12 cellular contexts compared by ENCODE assay signal in genomic region chr22:45911601-45912271, GRCh38.
DNase-seq lines count a peak whose midpoint lies in the region; ATAC-seq and TF ChIP-seq lines count a peak whose summit lies in the region.
"Had no signal": no experiment of that assay in that cellular context is flagged by ENCODE, and none has a peak within 500 bp of the region (broad histone marks: within the 10 kb centered on the region; RNA-seq: fewer than 3 reads in every experiment).

No MANE protein-coding gene starts in this region.

- no peak overlapping the region for H3K27ac Mint-ChIP-seq in activated CD8-positive, alpha-beta T cell treated with anti-CD3 and anti-CD28 coated beads for 36 hours

- DNase-seq in DMS79 (lab: John Stamatoyannopoulos, UW) (peak; percentile 86), NCI-H2029 (lab: John Stamatoyannopoulos, UW) (peak; percentile 93), body of pancreas (peak; percentile 37 to 72 (median 58)), myocyte (ENCODE audit: low read depth) (peak; percentile 47)
- DNase-seq in activated CD8-positive, alpha-beta T cell treated with anti-CD3 and anti-CD28 coated beads for 36 hours, result no peak
- no peak for DNase-seq in activated naive CD4-positive, alpha-beta T cell treated with anti-CD3 and anti-CD28 coated beads, Interleukin-2, amount 50 U/mL, for 16 hours
- DNase-seq: activated CD8-positive, alpha-beta memory T cell treated with anti-CD3 and anti-CD28 coated beads, Interleukin-2, amount 50 U/mL, for 4 hours; dorsolateral prefrontal cortex; left colon had no signal

- no peaks in the 10 kb centered on the region for H3K9me3 ChIP-seq in body of pancreas

- POLR2A ChIA-PET in activated CD8-positive, alpha-beta T cell treated with anti-CD3 and anti-CD28 coated beads for 36 hours (lab: Charles Lee), result interaction anchor here (0.7 kb wide), 1 partner anchor 23 kb away, joined by 3 read pairs; no protein-coding TSS in a partner anchor

- H3K36me3 Mint-ChIP-seq in activated CD8-positive, alpha-beta T cell treated with anti-CD3 and anti-CD28 coated beads for 36 hours (ENCODE audit: low read depth), result no peaks in the 10 kb centered on the region

- peak in 2 of 7 experiments; percentile 6 to 12 for TF ChIP-seq CTCF in body of pancreas (IDR thresholded peaks at IDR 0.05)
- TF ChIP-seq CTCF in activated CD8-positive, alpha-beta T cell treated with anti-CD3 and anti-CD28 coated beads for 36 hours (IDR thresholded peaks at IDR 0.05), result no peak

- H3K36me3 ChIP-seq in body of pancreas (replicated peaks in 1 of 2; ENCODE audit: insufficient read depth in 1 of 2, low read depth in 2 of 2), result no peaks in the 10 kb centered on the region

- no peak overlapping the region for H3K4me3 ChIP-seq in body of pancreas
- H3K4me3 ChIP-seq: dorsolateral prefrontal cortex, SK-N-MC had no signal

- H3K27me3 Mint-ChIP-seq in activated CD8-positive, alpha-beta T cell treated with anti-CD3 and anti-CD28 coated beads for 36 hours, result peaks cover 3% of the 10 kb centered on the region

- WGBS in body of pancreas, 2 donors, result 44 to 52% methylated on average over 20 to 27 of the region's 27 CpGs

- H3K4me3 Mint-ChIP-seq in activated CD8-positive, alpha-beta T cell treated with anti-CD3 and anti-CD28 coated beads for 36 hours, result no peak overlapping the region

- peaks cover 5% of the 10 kb centered on the region for H3K9me3 Mint-ChIP-seq in activated CD8-positive, alpha-beta T cell treated with anti-CD3 and anti-CD28 coated beads for 36 hours

- no peaks in the 10 kb centered on the region for H3K27me3 ChIP-seq in body of pancreas

- no peak for TF ChIP-seq POLR2A in body of pancreas (IDR thresholded peaks at IDR 0.05)

- ATAC-seq in body of pancreas (peak; percentile 58), GM18517 (IDR thresholded peaks at IDR 0.05; ENCODE audit: unreplicated experiment) (no peak), GM21390 (IDR thresholded peaks at IDR 0.05; ENCODE audit: unreplicated experiment) (no peak)
- no peak for ATAC-seq in activated CD8-positive, alpha-beta T cell treated with anti-CD3 and anti-CD28 coated beads for 36 hours
- ATAC-seq: left colon had no signal

- no peaks in the 10 kb centered on the region for H3K4me1 Mint-ChIP-seq in activated CD8-positive, alpha-beta T cell treated with anti-CD3 and anti-CD28 coated beads for 36 hours (ENCODE audit: low read depth)

- peak overlapping the region in 2 of 4 donors; percentile 13 to 34 for H3K27ac ChIP-seq in body of pancreas
- H3K27ac ChIP-seq: dorsolateral prefrontal cortex, SK-N-MC had no signal

- H3K4me1 ChIP-seq in body of pancreas, result peaks cover 20% of the 10 kb centered on the region

- CTCF ChIA-PET in activated CD8-positive, alpha-beta T cell treated with anti-CD3 and anti-CD28 coated beads for 36 hours (lab: Charles Lee), result no interaction called here

- intact Hi-C loops in body of pancreas (cut with DNase I), result no loop called here
- intact Hi-C loops in activated CD8-positive, alpha-beta T cell treated with anti-CD3 and anti-CD28 coated beads for 36 hours (cut with micrococcal nuclease), result no loop called here

Comparison
In these comparisons a context has a peak if more than half of its experiments do, and no peak if none do; other contexts are left out.
1. DNase-seq: peak in DMS79 (single experiment), NCI-H2029 (single experiment), body of pancreas (4 of 4) and myocyte (single experiment); none in activated CD8-positive, alpha-beta T cell treated with anti-CD3 and anti-CD28 coated beads for 36 hours (single experiment) and activated naive CD4-positive, alpha-beta T cell treated with anti-CD3 and anti-CD28 coated beads, Interleukin-2, amount 50 U/mL, for 16 hours (single experiment).